In the genomic region with DNA sequence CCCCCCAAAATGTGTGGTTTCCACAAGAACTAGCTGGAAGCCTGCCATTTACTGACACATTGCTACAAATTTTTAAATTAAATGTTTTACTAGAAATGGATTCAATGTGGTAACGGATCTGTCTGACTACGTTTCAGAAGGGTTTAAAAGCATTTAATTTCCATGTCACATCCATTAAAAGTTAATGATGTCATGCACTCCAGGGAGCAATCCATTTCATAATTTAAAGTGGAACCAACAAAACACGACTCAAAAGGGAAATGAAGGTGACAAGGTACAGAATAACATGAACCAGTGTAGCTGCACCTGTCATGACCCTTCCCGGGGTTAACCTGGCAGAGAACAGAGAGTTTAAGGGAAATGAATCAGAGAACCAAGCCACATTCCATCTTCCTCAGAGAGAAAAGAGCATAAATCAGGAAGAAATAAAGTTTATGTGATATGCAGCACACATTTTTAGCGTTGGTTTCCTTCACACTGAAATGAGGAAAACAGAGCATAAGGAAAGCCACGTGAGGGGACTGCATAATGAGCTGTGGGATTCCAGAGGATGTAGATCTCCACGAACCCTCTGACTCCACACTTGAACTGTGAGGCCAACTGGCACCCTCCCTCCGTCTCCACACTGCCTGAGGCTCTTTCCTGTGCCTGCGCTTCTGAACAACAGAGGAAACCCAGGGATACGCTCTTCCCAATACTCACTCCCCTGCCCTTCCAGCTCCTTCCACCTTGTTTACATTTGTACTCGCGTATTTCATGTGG, we compare ENCODE assay signal across 8 cellular contexts.
DNase-seq lines count a peak whose midpoint lies in the region; ATAC-seq and TF ChIP-seq lines count a peak whose summit lies in the region.

No MANE protein-coding gene starts in this region.

- H3K27me3 ChIP-seq in HUES6 (ENCODE audit: control insufficient read depth, insufficient read depth, low read length) (no peaks in the 10 kb centered on the region), spleen (replicated peaks in 1 of 7) (peaks cover 0 to 6% (median 0%) of the 10 kb centered on the region in 7 donors)

- intact Hi-C loops in spleen (cut with DNase I; ENCODE audit: low total_unique reads) = no loop called here

- ATAC-seq in HG02885 (IDR thresholded peaks at IDR 0.05; ENCODE audit: poor library complexity, unreplicated experiment) (no peak), HG03097 (IDR thresholded peaks at IDR 0.05; ENCODE audit: low FRiP score, unreplicated experiment) (no peak), GM19463 (IDR thresholded peaks at IDR 0.05; ENCODE audit: unreplicated experiment) (no peak)

- H3K4me3 ChIP-seq in HUES6 (ENCODE audit: low read depth, low read length) (peak overlapping the region; percentile 46), WI38 (ENCODE audit: low read depth, low read length) (peak overlapping the region; percentile 37), iPS-11a (ENCODE audit: low read depth, low read length) (peak overlapping the region; percentile 8), spleen (no peak overlapping the region)

- H3K4me1 ChIP-seq in HUES6 (ENCODE audit: control insufficient read depth, insufficient read depth, low read length) = peaks cover 5% of the 10 kb centered on the region; the same call in 1 of the 2 replicates
- no peaks in the 10 kb centered on the region for H3K4me1 ChIP-seq in spleen

- no peak overlapping the region for H3K9ac ChIP-seq in HUES6 (ENCODE audit: low read length)

- H3K9me3 ChIP-seq in HUES6 (ENCODE audit: control insufficient read depth, insufficient read depth, low read depth, low read length) (0 out of 2 replicates have a peak, but pooled peaks cover 7% of the 10 kb centered on the region), spleen (peaks cover 0 to 4% (median 0%) of the 10 kb centered on the region in 8 donors)

- WGBS in spleen, 5 donors = 31 to 49% (median 42%) methylated on average over 12 of the region's 12 CpGs

- no peak for TF ChIP-seq POLR2A in spleen (IDR thresholded peaks at IDR 0.05)

- peak; percentile 58 for DNase-seq in spleen
- no peak for DNase-seq in COR-L47 (lab: John Stamatoyannopoulos, UW)

- H3K27ac ChIP-seq in HUES6 (ENCODE audit: low read depth, low read length) (no peak overlapping the region), spleen (no peak overlapping the region)

- H3K36me3 ChIP-seq in HUES6 (ENCODE audit: control insufficient read depth, insufficient read depth, low read length) (no peaks in the 10 kb centered on the region), spleen (no peaks in the 10 kb centered on the region)

- no peak for TF ChIP-seq CTCF in WI38 (IDR thresholded peaks at IDR 0.05; ENCODE audit: low read depth, low read length)
- TF ChIP-seq CTCF in spleen (IDR thresholded peaks at IDR 0.05 in 8 of 11, conservative IDR thresholded peaks at IDR 0.05 in 3 of 11) = no peak

Comparison
In these comparisons a context has a peak if more than half of its experiments do, and no peak if none do; other contexts are left out.
1. H3K4me3 ChIP-seq: peak in HUES6 (single experiment), WI38 (single experiment) and iPS-11a (single experiment); none in spleen (0 of 8).